ENCODE assay signal across 1 cellular context in the genomic region with DNA sequence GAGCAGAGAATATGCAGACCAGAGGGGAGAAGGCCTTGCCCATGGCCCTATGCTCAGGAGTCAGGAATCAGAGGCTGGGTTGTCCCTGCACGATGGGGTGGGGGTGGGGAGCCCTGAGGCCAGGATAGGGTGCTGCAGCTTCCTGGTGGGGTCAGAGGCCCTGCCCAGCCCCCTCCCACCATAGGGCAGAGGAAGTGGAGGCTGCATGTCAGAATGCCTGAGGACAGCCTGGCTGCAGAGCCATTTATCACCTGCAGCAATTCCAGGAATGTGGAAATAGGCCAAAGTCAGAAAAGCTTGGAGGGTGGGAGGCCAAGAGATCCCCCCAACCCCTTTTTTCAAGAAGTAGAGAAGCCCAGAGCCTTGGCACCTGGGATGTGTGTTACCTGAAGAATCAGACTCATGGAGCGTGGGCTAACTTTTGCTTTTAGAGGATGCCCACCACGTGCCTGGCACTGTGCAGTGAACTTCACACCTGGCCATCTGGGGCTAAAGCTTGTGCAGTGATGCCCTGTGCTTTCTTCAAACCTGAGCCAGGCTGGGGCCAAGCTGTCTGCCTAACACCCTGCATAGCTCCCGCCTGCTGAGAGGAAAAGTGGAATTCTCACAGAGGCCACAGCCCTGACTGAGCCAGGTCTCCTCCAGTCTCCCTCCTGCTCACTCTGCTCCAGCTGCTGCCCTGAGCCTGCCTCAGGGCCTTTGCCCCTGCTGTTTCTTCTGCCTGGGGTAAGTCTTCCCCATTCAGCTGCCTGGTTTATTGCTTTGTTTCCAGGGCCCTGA.
TF ChIP-seq lines count a peak whose summit lies in the region.

No MANE protein-coding gene starts in this region.

TF ChIP-seq in GM23338, 12 proteins besides CTCF, POLR2A, EP300 and RAD21 (continued from another document):
- TF ChIP-seq, protein P1, sequence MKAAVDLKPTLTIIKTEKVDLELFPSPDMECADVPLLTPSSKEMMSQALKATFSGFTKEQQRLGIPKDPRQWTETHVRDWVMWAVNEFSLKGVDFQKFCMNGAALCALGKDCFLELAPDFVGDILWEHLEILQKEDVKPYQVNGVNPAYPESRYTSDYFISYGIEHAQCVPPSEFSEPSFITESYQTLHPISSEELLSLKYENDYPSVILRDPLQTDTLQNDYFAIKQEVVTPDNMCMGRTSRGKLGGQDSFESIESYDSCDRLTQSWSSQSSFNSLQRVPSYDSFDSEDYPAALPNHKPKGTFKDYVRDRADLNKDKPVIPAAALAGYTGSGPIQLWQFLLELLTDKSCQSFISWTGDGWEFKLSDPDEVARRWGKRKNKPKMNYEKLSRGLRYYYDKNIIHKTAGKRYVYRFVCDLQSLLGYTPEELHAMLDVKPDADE (IDR thresholded peaks at IDR 0.05) = no peak
